ENCODE assay signal across 9 cellular contexts in genomic region chr16:72066747-72067146, GRCh38. TPM values are rescaled to one million over a fixed set of nuclear protein-coding genes. Genes with fewer than 3 reads are reported as not detected.
DNase-seq lines count a peak whose midpoint lies in the region; ATAC-seq and TF ChIP-seq lines count a peak whose summit lies in the region.
"Had no signal": no experiment of that assay in that cellular context is flagged by ENCODE, and none has a peak within 500 bp of the region (broad histone marks: within the 10 kb centered on the region; RNA-seq: fewer than 3 reads in every experiment).

No MANE protein-coding gene starts in this region.

- H3K79me2 ChIP-seq in smooth muscle cell (ENCODE audit: low read depth), result no peaks in the 10 kb centered on the region

- 7 to 9% methylated on average over 1 of the region's 1 CpG for WGBS in heart right ventricle, 2 donors
- 5% methylated on average over 1 of the region's 1 CpG for WGBS in smooth muscle cell (ENCODE audit: low lambda C conversion rate)

- no peaks in the 10 kb centered on the region for H4K20me1 ChIP-seq in smooth muscle cell (ENCODE audit: low read depth)

- no peaks in the 10 kb centered on the region for H3F3A ChIP-seq in smooth muscle cell (ENCODE audit: low read depth)

- no peak overlapping the region for H3K9ac ChIP-seq in smooth muscle cell (ENCODE audit: low read depth)

- peak in 4 of 8 donors; percentile 62 to 77 (median 69) for ATAC-seq in heart right ventricle
- ATAC-seq in GM18861 (IDR thresholded peaks at IDR 0.05; ENCODE audit: unreplicated experiment), result no peak

- H3K36me3 ChIP-seq in heart right ventricle (peaks cover 0 to 3% (median 0%) of the 10 kb centered on the region in 9 donors), smooth muscle cell (ENCODE audit: low read depth) (no peaks in the 10 kb centered on the region)
- H3K36me3 ChIP-seq: HAP-1 had no signal

- intact Hi-C loops in heart right ventricle (cut with DNase I), result loop anchor here in 8 of 10 donors (1.0 to 5.0 kb wide), 5 partner anchors 32 to 36 kb away; no protein-coding TSS in a partner anchor

- H3K4me1 ChIP-seq in heart right ventricle, result peaks cover 0 to 21% (median 4%) of the 10 kb centered on the region in 9 donors
- no peaks in the 10 kb centered on the region for H3K4me1 ChIP-seq in smooth muscle cell (ENCODE audit: low read depth)
- H3K4me1 ChIP-seq: HAP-1 had no signal

- H3K27me3 ChIP-seq in heart right ventricle, result no peaks in the 10 kb centered on the region
- no peaks in the 10 kb centered on the region for H3K27me3 ChIP-seq in smooth muscle cell (ENCODE audit: low read depth)

- H3K27ac ChIP-seq in 22Rv1 (no peak overlapping the region), heart right ventricle (peak overlapping the region in 1 of 10 donors; percentile 12), smooth muscle cell (ENCODE audit: low read depth) (no peak overlapping the region)

- DNase-seq in G401 (ENCODE audit: low spot score) (peak; percentile 36), LHCN-M2 (ENCODE audit: low read depth) (peak; percentile 25), heart right ventricle (peak in 1 of 2 donors; percentile 16), smooth muscle cell (lab: John Stamatoyannopoulos, UW; ENCODE audit: unreplicated experiment) (no peak)
- DNase-seq in effector CD8-positive, alpha-beta T cell (lab: John Stamatoyannopoulos, UW), result no peak

- H3K9me3 ChIP-seq in heart right ventricle, result no peaks in the 10 kb centered on the region
- no peaks in the 10 kb centered on the region for H3K9me3 ChIP-seq in smooth muscle cell (replicated peaks; ENCODE audit: low read depth)
- H3K9me3 ChIP-seq: HAP-1 had no signal

- H2AFZ ChIP-seq in smooth muscle cell (ENCODE audit: low read depth), result no peak overlapping the region

- in situ Hi-C loops in G401 (cut with HindIII; ENCODE audit: low sequenced_read_pairs), result no loop called here

- peak; percentile 77 for TF ChIP-seq CTCF in 22Rv1 (IDR thresholded peaks at IDR 0.05)
- peak; percentile 27; the same call in 1 of the 2 replicates for TF ChIP-seq CTCF in WI38 (IDR thresholded peaks at IDR 0.05; ENCODE audit: low read depth, low read length)
- peak; percentile 8 to 69 (median 61) for TF ChIP-seq CTCF in heart right ventricle (IDR thresholded peaks at IDR 0.05)
- peak; percentile 41 for TF ChIP-seq CTCF in smooth muscle cell (IDR thresholded peaks at IDR 0.05; ENCODE audit: borderline replicate concordance, insufficient read depth, poor library complexity, severe bottlenecking)

- no peak overlapping the region for H3K4me2 ChIP-seq in smooth muscle cell

- H3K4me3 ChIP-seq in WI38 (ENCODE audit: low read depth, low read length), result no peak overlapping the region
- no peak overlapping the region for H3K4me3 ChIP-seq in heart right ventricle
- no peak overlapping the region for H3K4me3 ChIP-seq in smooth muscle cell
- H3K4me3 ChIP-seq: HAP-1 had no signal

RNA-seq across cellular contexts. Expression of gene HPR, which starts 3.7 kb away (rescaled TPM):
- total RNA-seq in G401 (2014; rRNA removed; shearing (Covaris generic)), result not detected in 2 replicates
- not detected in 2 replicates for total RNA-seq in LHCN-M2 (2014; rRNA removed)
- not detected for polyA plus RNA-seq in LHCN-M2 (2012)
- total RNA-seq in heart right ventricle, result 100 to 1,000 TPM in 2 of 10 donors, 10 to 100 TPM in 8; 32.9 to 133 (median 60.8) TPM
- polyA plus RNA-seq in heart right ventricle, result 100 to 1,000 TPM in 1 of 2 donors, 10 to 100 TPM in 1; 37.2 to 115 TPM
- total RNA-seq in smooth muscle cell, result 0.18 TPM in 1 of 2 replicates, not detected in the other
- not detected in 2 replicates for polyA plus RNA-seq in smooth muscle cell

RNA-seq across cellular contexts. Expression of gene HP, which starts 12.4 kb away (rescaled TPM):
- not detected in 2 replicates for total RNA-seq in G401 (2014; rRNA removed; shearing (Covaris generic))
- not detected in 2 replicates for total RNA-seq in LHCN-M2 (2014; rRNA removed)
- 0.07 TPM for polyA plus RNA-seq in LHCN-M2 (2012)
- 10 to 100 TPM in 2 of 10 donors, 1 to 10 TPM in 7, under 1 TPM in 1; 0.47 to 26.6 (median 5.0) TPM for total RNA-seq in heart right ventricle
- polyA plus RNA-seq in heart right ventricle, result 1 to 10 TPM; 4.0 to 8.9 TPM
- total RNA-seq in smooth muscle cell, result not detected in 2 replicates
- 0.33 and 0.52 TPM in 2 replicates for polyA plus RNA-seq in smooth muscle cell

RNA-seq across cellular contexts. Expression of gene TXNL4B, which starts 26.7 kb away (rescaled TPM):
- total RNA-seq in G401 (2014; rRNA removed; shearing (Covaris generic)), result 17.0 and 27.5 TPM in 2 replicates
- total RNA-seq in LHCN-M2 (2014; rRNA removed), result 8.1 and 10.3 TPM in 2 replicates
- polyA plus RNA-seq in LHCN-M2 (2012), result 7.5 TPM
- total RNA-seq in heart right ventricle, result 10 to 100 TPM in 1 of 10 donors, 1 to 10 TPM in 9; 3.2 to 11.7 (median 5.9) TPM
- polyA plus RNA-seq in heart right ventricle, result 10 to 100 TPM in 1 of 2 donors, 1 to 10 TPM in 1; 5.8 to 10.5 TPM
- total RNA-seq in smooth muscle cell, result 6.4 and 8.4 TPM in 2 replicates
- 10.5 and 11.0 TPM in 2 replicates for polyA plus RNA-seq in smooth muscle cell

RNA-seq across cellular contexts. Expression of gene DHX38, which starts 26.9 kb away (rescaled TPM):
- 46.6 and 71.0 TPM in 2 replicates for total RNA-seq in G401 (2014; rRNA removed; shearing (Covaris generic))
- total RNA-seq in LHCN-M2 (2014; rRNA removed) (36.5 and 46.3 TPM in 2 replicates), heart right ventricle (10 to 100 TPM; 29.1 to 46.5 (median 36.6) TPM), smooth muscle cell (30.8 and 35.6 TPM in 2 replicates)
- 45.0 TPM for polyA plus RNA-seq in LHCN-M2 (2012)
- polyA plus RNA-seq in heart right ventricle (10 to 100 TPM; 41.4 to 50.6 TPM), smooth muscle cell (45.4 and 67.2 TPM in 2 replicates)

RNA-seq across cellular contexts. Expression of gene DHODH, which starts 58.2 kb away (rescaled TPM):
- 8.4 and 24.5 TPM in 2 replicates for total RNA-seq in G401 (2014; rRNA removed; shearing (Covaris generic))
- total RNA-seq in LHCN-M2 (2014; rRNA removed), result 5.3 and 7.6 TPM in 2 replicates
- polyA plus RNA-seq in LHCN-M2 (2012), result 4.5 TPM
- 10 to 100 TPM in 3 of 10 donors, 1 to 10 TPM in 7; 6.1 to 12.6 (median 8.9) TPM for total RNA-seq in heart right ventricle
- 1 to 10 TPM; 6.6 to 7.0 TPM for polyA plus RNA-seq in heart right ventricle
- 5.0 and 5.1 TPM in 2 replicates for total RNA-seq in smooth muscle cell
- 5.7 and 6.2 TPM in 2 replicates for polyA plus RNA-seq in smooth muscle cell

Comparison
In these comparisons a context has a peak if more than half of its experiments do, and no peak if none do; other contexts are left out.
1. CTCF ChIP-seq: peak in every context shown above with its lines; median percentile 77 in 22Rv1; 61 in heart right ventricle; 41 in smooth muscle cell; 27 in WI38.
2. DNase-seq: peak in G401 (single experiment) and LHCN-M2 (single experiment); none in smooth muscle cell (single experiment) and effector CD8-positive, alpha-beta T cell (single experiment).
3. RNA of gene HPR, which starts 3.7 kb away (total RNA-seq): 32.9 to 133 TPM in heart right ventricle; not detected in G401, not detected in LHCN-M2 and 0.18 TPM in smooth muscle cell; every median in the first group is over 10 times any median in the second.